Comparison of ENCODE assay signal across 10 cellular contexts in the genomic region with DNA sequence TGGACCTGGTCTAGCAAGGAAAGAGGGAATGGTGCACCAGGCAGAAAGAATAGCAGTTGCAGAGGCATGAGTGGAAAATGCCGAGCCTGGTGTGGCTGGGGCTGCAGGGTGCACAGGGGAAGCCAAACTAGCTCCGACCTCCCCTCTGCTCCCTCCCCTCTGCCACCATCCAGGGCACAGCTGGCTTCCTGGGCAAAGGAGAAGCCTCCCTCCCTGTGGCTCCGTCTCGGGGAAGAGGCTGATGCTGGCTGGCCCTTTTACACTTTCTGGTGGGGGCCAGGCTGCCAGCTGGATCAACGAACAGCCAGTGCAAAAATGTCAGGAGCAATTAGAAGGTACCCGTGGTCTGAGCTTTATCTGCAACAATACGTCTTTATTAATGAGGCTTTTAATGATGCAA. TPM values are rescaled to one million over a fixed set of nuclear protein-coding genes. Genes with fewer than 3 reads are reported as not detected.
DNase-seq lines count a peak whose midpoint lies in the region; ATAC-seq and TF ChIP-seq lines count a peak whose summit lies in the region.
"Not testable (repeated sequence)": the region's sequence is repeated elsewhere in the genome, so short reads cannot be mapped to it uniquely, and the experiment has no call there.
"Had no signal": no experiment of that assay in that cellular context is flagged by ENCODE, and none has a peak within 500 bp of the region (broad histone marks: within the 10 kb centered on the region; RNA-seq: fewer than 3 reads in every experiment).

No MANE protein-coding gene starts in this region.

- H3K4me3 ChIP-seq in lower lobe of right lung; osteoblast (ENCODE audit: insufficient read depth, low read length); upper lobe of right lung: not testable (repeated sequence)

- not testable (repeated sequence) for H3K4me3 Mint-ChIP-seq in CD14-positive monocyte; activated T-cell treated with anti-CD3 and anti-CD28 coated beads, Interleukin-2, amount 50 U/mL, for 24 hours

- not testable (repeated sequence) for H3K4me1 Mint-ChIP-seq in CD14-positive monocyte; activated T-cell treated with anti-CD3 and anti-CD28 coated beads, Interleukin-2, amount 50 U/mL, for 24 hours (ENCODE audit: low read depth)

- H3K27ac Mint-ChIP-seq in CD14-positive monocyte; activated T-cell treated with anti-CD3 and anti-CD28 coated beads, Interleukin-2, amount 50 U/mL, for 24 hours: not testable (repeated sequence)

- H3K9me3 ChIP-seq in lower lobe of right lung; osteoblast (ENCODE audit: low read depth, low read length); upper lobe of right lung: not testable (repeated sequence)

- not testable (repeated sequence) for H3K79me2 ChIP-seq in osteoblast (ENCODE audit: insufficient read depth, low read length)

- H3K27me3 ChIP-seq in lower lobe of right lung (ENCODE audit: low read depth); osteoblast (ENCODE audit: insufficient read depth, low read length); upper lobe of right lung: not testable (repeated sequence)

- TF ChIP-seq CTCF in CD14-positive monocyte (IDR thresholded peaks at IDR 0.05); lower lobe of right lung (IDR thresholded peaks at IDR 0.05); osteoblast (IDR thresholded peaks at IDR 0.05; ENCODE audit: extremely low read depth, low read depth, low read length); upper lobe of right lung (IDR thresholded peaks at IDR 0.05): not testable (repeated sequence)

- H3K27me3 Mint-ChIP-seq in CD14-positive monocyte (ENCODE audit: low read depth in 3 of 3): peaks cover 0 to 11% (median 10%) of the 10 kb centered on the region in 3 donors
- not testable (repeated sequence) for H3K27me3 Mint-ChIP-seq in activated T-cell treated with anti-CD3 and anti-CD28 coated beads, Interleukin-2, amount 50 U/mL, for 24 hours

- not testable (repeated sequence) for H3K27ac ChIP-seq in lower lobe of right lung; osteoblast (ENCODE audit: low read depth, low read length); upper lobe of right lung

- H2AFZ ChIP-seq in osteoblast (ENCODE audit: low read length): not testable (repeated sequence)

- not testable (repeated sequence) for H3K36me3 Mint-ChIP-seq in CD14-positive monocyte; activated T-cell treated with anti-CD3 and anti-CD28 coated beads, Interleukin-2, amount 50 U/mL, for 24 hours (ENCODE audit: low read depth)

- H3K9me3 Mint-ChIP-seq in CD14-positive monocyte: peaks cover 0 to 12% (median 2%) of the 10 kb centered on the region in 7 donors
- H3K9me3 Mint-ChIP-seq in activated T-cell treated with anti-CD3 and anti-CD28 coated beads, Interleukin-2, amount 50 U/mL, for 24 hours: not testable (repeated sequence)

- DNase-seq in CD14-positive monocyte (ENCODE audit: low spot score) (peak; percentile 26), cardiac septum (ENCODE audit: low spot score) (peak; percentile 51), lower lobe of right lung (peak; percentile 20), osteoblast (ENCODE audit: insufficient read length, low spot score, missing footprints) (peak; percentile 22), sciatic nerve (ENCODE audit: low spot score) (peak; percentile 32), upper lobe of right lung (peak; percentile 39)
- DNase-seq in activated T-cell treated with anti-CD3 and anti-CD28 coated beads, Interleukin-2, amount 50 U/mL, for 24 hours: peak; percentile 6

- not testable (repeated sequence) for ATAC-seq in lower lobe of right lung, sciatic nerve, upper lobe of right lung

- H3K36me3 ChIP-seq in lower lobe of right lung; osteoblast (ENCODE audit: insufficient read depth, low read length); upper lobe of right lung: not testable (repeated sequence)

- intact Hi-C loops in CD14-positive monocyte (cut with micrococcal nuclease); cardiac septum (cut with DNase I); lower lobe of right lung (cut with DNase I); sciatic nerve (cut with DNase I); upper lobe of right lung (cut with DNase I): not testable (repeated sequence)

- H3K4me2 ChIP-seq in osteoblast (ENCODE audit: insufficient read depth, low read length): not testable (repeated sequence)

- H4K20me1 ChIP-seq in osteoblast (ENCODE audit: insufficient read depth, low read length): not testable (repeated sequence)

- H3K4me1 ChIP-seq in lower lobe of right lung; osteoblast (ENCODE audit: insufficient read depth, low read length); upper lobe of right lung: not testable (repeated sequence)

RNA-seq across cellular contexts. Expression of gene KCNJ12, which starts 37.2 kb away (rescaled TPM):
- not detected for polyA plus RNA-seq in CD14-positive monocyte
- total RNA-seq in cardiac septum (11.3 TPM), lower lobe of right lung (1.9 TPM), osteoblast (under 0.01 and 0.29 TPM in 2 replicates), sciatic nerve (1.0 TPM), upper lobe of right lung (2.5 TPM)
- total RNA-seq: Calu3; CD4-positive, alpha-beta memory T cell; HFFc6 had no signal
- polyA plus RNA-seq: CD4-positive, alpha-beta memory T cell had no signal

RNA-seq across cellular contexts. Expression of gene MAP2K3, which starts 54.5 kb away (rescaled TPM):
- 100 to 1,000 TPM; 107 to 166 TPM for polyA plus RNA-seq in CD14-positive monocyte
- 70.5 TPM for total RNA-seq in cardiac septum
- 55.2 TPM for total RNA-seq in lower lobe of right lung
- total RNA-seq in osteoblast: 24.5 and 27.5 TPM in 2 replicates
- total RNA-seq in sciatic nerve: 42.2 TPM
- 68.3 TPM for total RNA-seq in upper lobe of right lung
